8 cellular contexts compared by ENCODE assay signal in the genomic region with DNA sequence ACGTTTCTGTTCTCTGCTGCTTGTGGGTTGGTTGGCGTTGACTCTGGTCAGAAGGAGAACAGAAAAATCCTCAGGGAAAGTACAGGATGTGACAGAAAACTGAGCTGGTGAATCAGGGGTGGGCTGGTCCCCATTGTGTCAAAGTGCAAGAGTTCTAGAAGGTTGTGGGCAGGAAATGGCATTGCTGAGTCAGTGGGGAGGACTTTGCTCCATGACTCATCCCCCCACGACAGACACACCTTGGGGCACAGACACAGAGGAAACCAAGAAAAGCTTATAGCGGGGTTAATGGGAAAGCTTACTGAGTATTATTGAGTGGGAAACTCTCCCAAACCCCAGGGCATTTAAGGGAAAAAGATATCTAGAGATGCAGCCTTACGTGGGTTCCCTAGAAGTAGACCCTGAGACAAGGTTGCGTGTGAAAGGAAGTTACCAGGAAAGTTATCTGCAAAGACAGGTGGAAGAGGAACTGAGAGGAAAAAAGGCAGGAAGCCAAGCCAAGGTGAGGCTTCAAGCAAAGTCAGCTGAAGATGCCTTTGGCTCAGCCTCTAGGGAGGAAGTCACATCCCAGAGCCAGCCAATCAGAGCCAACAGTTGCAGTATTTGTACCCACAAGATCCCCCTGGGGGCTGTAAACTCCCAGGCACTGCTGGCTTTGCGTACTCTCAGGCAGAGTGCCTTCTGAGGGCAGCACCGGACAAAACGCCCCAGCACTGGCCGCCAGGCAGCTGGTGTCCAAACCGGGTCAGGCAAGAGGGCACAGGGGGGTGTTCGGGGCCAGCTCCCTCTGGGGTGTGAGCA.
DNase-seq lines count a peak whose midpoint lies in the region; ATAC-seq and TF ChIP-seq lines count a peak whose summit lies in the region.

No MANE protein-coding gene starts in this region.

- no peak for TF ChIP-seq POLR2A in heart left ventricle (IDR thresholded peaks at IDR 0.05)
- no peak for TF ChIP-seq POLR2A in prostate gland (IDR thresholded peaks at IDR 0.05)

- H3K36me3 ChIP-seq in heart left ventricle: no peaks in the 10 kb centered on the region
- no peaks in the 10 kb centered on the region for H3K36me3 ChIP-seq in prostate gland

- peaks cover 29% of the 10 kb centered on the region for H3K4me1 Mint-ChIP-seq in activated CD4-positive, alpha-beta T cell treated with anti-CD3 and anti-CD28 coated beads, Interleukin-2, amount 10 ng/mL, durations not matched to agents 24 days and 14 days

- H3K9me3 Mint-ChIP-seq in activated CD4-positive, alpha-beta T cell treated with anti-CD3 and anti-CD28 coated beads, Interleukin-2, amount 10 ng/mL, durations not matched to agents 24 days and 14 days: peaks cover 14% of the 10 kb centered on the region

- H3K27ac Mint-ChIP-seq in activated CD4-positive, alpha-beta T cell treated with anti-CD3 and anti-CD28 coated beads, Interleukin-2, amount 10 ng/mL, durations not matched to agents 24 days and 14 days: peak overlapping the region; percentile 96

- no peaks in the 10 kb centered on the region for H3K36me3 Mint-ChIP-seq in activated CD4-positive, alpha-beta T cell treated with anti-CD3 and anti-CD28 coated beads, Interleukin-2, amount 10 ng/mL, durations not matched to agents 24 days and 14 days (ENCODE audit: low read depth)

- peaks cover 0 to 5% (median 0%) of the 10 kb centered on the region in 12 donors for H3K9me3 ChIP-seq in heart left ventricle
- no peaks in the 10 kb centered on the region for H3K9me3 ChIP-seq in prostate gland

- no peak for TF ChIP-seq CTCF in heart left ventricle (IDR thresholded peaks at IDR 0.05)
- no peak for TF ChIP-seq CTCF in fibroblast of villous mesenchyme (IDR thresholded peaks at IDR 0.05; ENCODE audit: insufficient read depth, low read depth, low read length)
- no peak for TF ChIP-seq CTCF in prostate gland (IDR thresholded peaks at IDR 0.05)

- intact Hi-C loops in heart left ventricle (cut with DNase I) (loop anchor here in 6 of 10 donors (5.0 to 10.0 kb wide), 4 partner anchors 87 to 93 kb away; partner anchors contain the start of gene FOXL1 (in 5 of the 6)), Right ventricle myocardium superior (cut with DNase I) (no loop called here), prostate gland (cut with DNase I) (no loop called here), head of caudate nucleus (cut with DNase I) (no loop called here)
- intact Hi-C loops in activated CD4-positive, alpha-beta T cell treated with anti-CD3 and anti-CD28 coated beads, Interleukin-2, amount 10 ng/mL, durations not matched to agents 24 days and 14 days (cut with micrococcal nuclease): loop anchor here (2.0 to 10.0 kb wide), 3 partner anchors 54 to 670 kb away; partner anchors contain the start of gene FOXL1

- H3K4me3 Mint-ChIP-seq in activated CD4-positive, alpha-beta T cell treated with anti-CD3 and anti-CD28 coated beads, Interleukin-2, amount 10 ng/mL, durations not matched to agents 24 days and 14 days: peak overlapping the region; percentile 73

- WGBS in heart left ventricle, 4 donors: 56 to 71% (median 63%) methylated on average over 12 of the region's 12 CpGs
- WGBS in prostate gland: 71% methylated on average over 12 of the region's 12 CpGs

- H3K27me3 ChIP-seq in heart left ventricle: peaks cover 0 to 18% (median under 1%) of the 10 kb centered on the region in 9 donors
- no peaks in the 10 kb centered on the region for H3K27me3 ChIP-seq in prostate gland (replicated peaks; ENCODE audit: insufficient read depth)

- peak in 1 of 5 donors; percentile 61 for DNase-seq in heart left ventricle
- DNase-seq in Right ventricle myocardium superior: no peak
- peak; percentile 85 for DNase-seq in activated CD4-positive, alpha-beta T cell treated with anti-CD3 and anti-CD28 coated beads, Interleukin-2, amount 10 ng/mL, durations not matched to agents 24 days and 14 days
- peak; percentile 90 for DNase-seq in fibroblast of villous mesenchyme (ENCODE audit: low read depth)
- DNase-seq in stimulated activated CD8-positive, alpha-beta memory T cell treated with anti-CD3 and anti-CD28 coated beads, Interleukin-15, amount 100 ng/mL, for 48 hours (ENCODE audit: low read depth in 2 of 2): peak; percentile 64 to 65
- no peak for DNase-seq in prostate gland (ENCODE audit: low spot score)
- no peak for DNase-seq in head of caudate nucleus

- H3K27me3 Mint-ChIP-seq in activated CD4-positive, alpha-beta T cell treated with anti-CD3 and anti-CD28 coated beads, Interleukin-2, amount 10 ng/mL, durations not matched to agents 24 days and 14 days: no peaks in the 10 kb centered on the region

- H3K4me1 ChIP-seq in heart left ventricle: peaks cover 0 to 46% (median 12%) of the 10 kb centered on the region in 12 donors
- no peaks in the 10 kb centered on the region for H3K4me1 ChIP-seq in prostate gland (replicated peaks)

- peak overlapping the region in 6 of 12 donors; percentile 22 to 63 (median 45) for H3K27ac ChIP-seq in heart left ventricle
- H3K27ac ChIP-seq in prostate gland: no peak overlapping the region

- H3K4me3 ChIP-seq in heart left ventricle (no peak overlapping the region), fibroblast of villous mesenchyme (ENCODE audit: low read depth, low read length) (no peak overlapping the region), prostate gland (no peak overlapping the region)

- ATAC-seq in heart left ventricle (peak in 3 of 4 donors; percentile 28 to 50 (median 50)), Right ventricle myocardium superior (ENCODE audit: poor library complexity) (no peak), HG03378 (IDR thresholded peaks at IDR 0.05; ENCODE audit: unreplicated experiment) (peak; percentile 80)

Comparison
In these comparisons a context has a peak if more than half of its experiments do, and no peak if none do; other contexts are left out.
1. intact Hi-C loops: an anchor here in heart left ventricle (5.0 to 10.0 kb wide) and activated CD4-positive, alpha-beta T cell treated with anti-CD3 and anti-CD28 coated beads, Interleukin-2, amount 10 ng/mL, durations not matched to agents 24 days and 14 days (2.0 to 10.0 kb wide); none called in Right ventricle myocardium superior, prostate gland and head of caudate nucleus.
2. DNase-seq: peak in activated CD4-positive, alpha-beta T cell treated with anti-CD3 and anti-CD28 coated beads, Interleukin-2, amount 10 ng/mL, durations not matched to agents 24 days and 14 days (single experiment), fibroblast of villous mesenchyme (single experiment) and stimulated activated CD8-positive, alpha-beta memory T cell treated with anti-CD3 and anti-CD28 coated beads, Interleukin-15, amount 100 ng/mL, for 48 hours (2 of 2); none in Right ventricle myocardium superior (single experiment), prostate gland (single experiment) and head of caudate nucleus (0 of 42).